In genomic region chr3:168096210-168096795, GRCh38 we compare ENCODE assay signal across 1 cellular context.
TF ChIP-seq lines count a peak whose summit lies in the region.

No MANE protein-coding gene starts in this region.

TF ChIP-seq in HepG2, 621 proteins besides CTCF, POLR2A, EP300 and RAD21 (continued from another document and continues in another):
- TF ChIP-seq ZNF142 (CRISPR knock-in tag; IDR thresholded peaks at IDR 0.05), result no peak
- no peak for TF ChIP-seq CBX2 (IDR thresholded peaks at IDR 0.05; ENCODE audit: low read depth, low read length)
- TF ChIP-seq CBX2 (CRISPR knock-in tag; IDR thresholded peaks at IDR 0.05; ENCODE audit: low read depth), result no peak
- TF ChIP-seq NFKB2 (CRISPR knock-in tag; IDR thresholded peaks at IDR 0.05; ENCODE audit: borderline replicate concordance), result peak; percentile 1; the same call in 1 of the 2 replicates
- no peak for TF ChIP-seq ZNF614 (CRISPR knock-in tag; IDR thresholded peaks at IDR 0.05; ENCODE audit: borderline replicate concordance)
- no peak for TF ChIP-seq ZFP82 (CRISPR knock-in tag; IDR thresholded peaks at IDR 0.05; ENCODE audit: borderline replicate concordance)
- TF ChIP-seq ADNP (CRISPR knock-in tag; IDR thresholded peaks at IDR 0.05), result no peak
- TF ChIP-seq MXI1 (IDR thresholded peaks at IDR 0.05; ENCODE audit: borderline replicate concordance, low read depth, low read length), result peak; percentile 28; the same call in 1 of the 3 replicates
- TF ChIP-seq ZBTB40 (IDR thresholded peaks at IDR 0.05), result no peak
- no peak for TF ChIP-seq ZBTB40 (CRISPR knock-in tag; IDR thresholded peaks at IDR 0.05)
- TF ChIP-seq ZNF263 (CRISPR knock-in tag; IDR thresholded peaks at IDR 0.05), result no peak
- TF ChIP-seq ZNF180 (CRISPR knock-in tag; IDR thresholded peaks at IDR 0.05; ENCODE audit: borderline replicate concordance, low read depth), result no peak
- TF ChIP-seq SMARCE1 (IDR thresholded peaks at IDR 0.05; ENCODE audit: borderline replicate concordance), result no peak
- no peak; the same call in 1 of the 2 replicates for TF ChIP-seq ZNF230 (CRISPR knock-in tag; IDR thresholded peaks at IDR 0.05)
- TF ChIP-seq ZNF784 (CRISPR knock-in tag; IDR thresholded peaks at IDR 0.05; ENCODE audit: borderline replicate concordance), result no peak
- TF ChIP-seq ZNF292 (CRISPR knock-in tag; IDR thresholded peaks at IDR 0.05; ENCODE audit: borderline replicate concordance, low read depth), result no peak
- no peak for TF ChIP-seq NBN (conservative IDR thresholded peaks at IDR 0.05)
- TF ChIP-seq TAF15 (IDR thresholded peaks at IDR 0.05; ENCODE audit: low read depth, low read length, poor library complexity, severe bottlenecking), result no peak
- peak; percentile 52; the same call in 1 of the 2 replicates for TF ChIP-seq POLR2G (IDR thresholded peaks at IDR 0.05; ENCODE audit: low read depth, low read length)
- TF ChIP-seq ONECUT2 (CRISPR knock-in tag; IDR thresholded peaks at IDR 0.05), result no peak
- no peak for TF ChIP-seq ETV6 (CRISPR knock-in tag; conservative IDR thresholded peaks at IDR 0.05)
- TF ChIP-seq TEAD3 (CRISPR knock-in tag; optimal IDR thresholded peaks at IDR 0.05; ENCODE audit: borderline replicate concordance), result peak; percentile 31
- TF ChIP-seq HMGXB3 (CRISPR knock-in tag; IDR thresholded peaks at IDR 0.05; ENCODE audit: borderline replicate concordance), result no peak
- TF ChIP-seq ZMYM3 (CRISPR knock-in tag; IDR thresholded peaks at IDR 0.05), result no peak
- TF ChIP-seq ETV5 (CRISPR knock-in tag; IDR thresholded peaks at IDR 0.05; ENCODE audit: borderline replicate concordance), result peak; percentile 26
- no peak for TF ChIP-seq ZNF839 (CRISPR knock-in tag; IDR thresholded peaks at IDR 0.05; ENCODE audit: borderline replicate concordance)
- TF ChIP-seq ZNF234 (CRISPR knock-in tag; conservative IDR thresholded peaks at IDR 0.05), result 0 out of 2 replicates have a peak, but pooled peaks have one; percentile 71
- 0 out of 2 replicates have a peak, but pooled peaks have one; percentile 9 for TF ChIP-seq ATF7-NPFF (CRISPR knock-in tag; IDR thresholded peaks at IDR 0.05; ENCODE audit: low read depth)
- no peak for TF ChIP-seq ATRX (CRISPR knock-in tag; IDR thresholded peaks at IDR 0.05; ENCODE audit: borderline replicate concordance)
- peak; percentile 79; the same call in 1 of the 2 replicates for TF ChIP-seq ZNF296 (CRISPR knock-in tag; conservative IDR thresholded peaks at IDR 0.05)
- no peak for TF ChIP-seq NFE2 (CRISPR knock-in tag; IDR thresholded peaks at IDR 0.05)
- 0 out of 2 replicates have a peak, but pooled peaks have one; percentile 61 for TF ChIP-seq ZBTB39 (CRISPR knock-in tag; IDR thresholded peaks at IDR 0.05)
- 0 out of 2 replicates have a peak, but pooled peaks have one; percentile 6 for TF ChIP-seq ISL2 (CRISPR knock-in tag; IDR thresholded peaks at IDR 0.05)
- TF ChIP-seq, protein P1, sequence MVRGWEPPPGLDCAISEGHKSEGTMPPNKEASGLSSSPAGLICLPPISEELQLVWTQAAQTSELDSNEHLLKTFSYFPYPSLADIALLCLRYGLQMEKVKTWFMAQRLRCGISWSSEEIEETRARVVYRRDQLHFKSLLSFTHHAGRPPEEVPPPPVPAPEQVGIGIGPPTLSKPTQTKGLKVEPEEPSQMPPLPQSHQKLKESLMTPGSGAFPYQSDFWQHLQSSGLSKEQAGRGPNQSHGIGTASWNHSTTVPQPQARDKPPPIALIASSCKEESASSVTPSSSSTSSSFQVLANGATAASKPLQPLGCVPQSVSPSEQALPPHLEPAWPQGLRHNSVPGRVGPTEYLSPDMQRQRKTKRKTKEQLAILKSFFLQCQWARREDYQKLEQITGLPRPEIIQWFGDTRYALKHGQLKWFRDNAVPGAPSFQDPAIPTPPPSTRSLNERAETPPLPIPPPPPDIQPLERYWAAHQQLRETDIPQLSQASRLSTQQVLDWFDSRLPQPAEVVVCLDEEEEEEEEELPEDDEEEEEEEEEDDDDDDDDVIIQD (CRISPR knock-in tag; IDR thresholded peaks at IDR 0.05; ENCODE audit: low read depth), result no peak; the same call in 1 of the 2 replicates
